Comparison of ENCODE assay signal across 8 cellular contexts in genomic region chr11:313787-314547, GRCh38. TPM values are rescaled to one million over a fixed set of nuclear protein-coding genes. Genes with fewer than 3 reads are reported as not detected.
A peak's percentile ranks its signal among the peaks of the same experiment; 100 is the strongest.
DNase-seq lines count a peak whose midpoint lies in the region; FAIRE-seq and TF ChIP-seq lines count a peak whose summit lies in the region.

Gene IFITM1, plus strand, starts transcription at chr11:314040. Its CDS starts 131 bp downstream, at chr11:314171.

- peak within 1 kb of the TSS; percentile 74 for H3K9ac ChIP-seq in keratinocyte (ENCODE audit: control insufficient read depth, extremely low read depth, insufficient read depth, low read length)

- H3K9me3 ChIP-seq in HEK293 (ENCODE audit: control insufficient read depth, insufficient read depth, low read depth, low read length) (no peaks in the 10 kb centered on the region), breast epithelium (no peaks in the 10 kb centered on the region), keratinocyte (ENCODE audit: control insufficient read depth, low read depth, low read length) (no peaks in the 10 kb centered on the region)

- no peak within 1 kb of the TSS; the same call in 1 of the 2 replicates for H3K4me3 ChIP-seq in HEK293 (ENCODE audit: low read depth, low read length)
- H3K4me3 ChIP-seq in breast epithelium, result peak within 1 kb of the TSS; percentile 52 to 88 (median 60)
- H3K4me3 ChIP-seq in keratinocyte (ENCODE audit: control insufficient read depth in 2 of 3, extremely low read depth in 1 of 3, insufficient read depth in 2 of 3, low read depth in 1 of 3, low read length in 3 of 3), result peak within 1 kb of the TSS; percentile 50 to 85 (median 73)

- no peaks in the 10 kb centered on the region for H3K36me3 ChIP-seq in HEK293 (ENCODE audit: control insufficient read depth in 2 of 2, insufficient read depth in 1 of 2, low read length in 2 of 2)
- H3K36me3 ChIP-seq in breast epithelium, result no peaks in the 10 kb centered on the region
- peaks cover 0 to 5% of the 10 kb centered on the region in 2 experiments for H3K36me3 ChIP-seq in keratinocyte (ENCODE audit: control insufficient read depth in 2 of 2, extremely low read depth in 1 of 2, insufficient read depth in 2 of 2, low read length in 2 of 2)

- POLR2A ChIA-PET in HEK293 (lab: Yijun Ruan, JAX), result no interaction called here

- dilution Hi-C loops in keratinocyte (cut with MboI; ENCODE audit: extremely low pct_ligation_motif_present, low sequenced_read_pairs), result no loop called here

- intact Hi-C loops in T-helper 1 cell treated with Interleukin-12 subunit alpha and Interleukin-12 subunit beta and Interleukin-4 antibody, amounts not matched to agents 30 ng/mL and 1 ng/mL, for 36 hours (cut with micrococcal nuclease), result loop anchor here (1.0 to 2.0 kb wide), 8 partner anchors 25 to 483 kb away; partner anchors contain the start of genes BET1L, PGGHG, RIC8A and SIGIRR
- intact Hi-C loops in breast epithelium (cut with DNase I; ENCODE audit: low total_unique reads), result no loop called here

- H3K27ac ChIP-seq in HEK293 (ENCODE audit: extremely low read depth, low read depth, low read length), result no peak within 1 kb of the TSS
- H3K27ac ChIP-seq in breast epithelium, result peak within 1 kb of the TSS; percentile 84 to 93
- peak within 1 kb of the TSS; percentile 74 for H3K27ac ChIP-seq in keratinocyte (ENCODE audit: control insufficient read depth, insufficient read depth, low read length)

- H3K4me1 ChIP-seq in HEK293 (ENCODE audit: control insufficient read depth, insufficient read depth, low read length) (no peaks in the 10 kb centered on the region), breast epithelium (peaks cover 9 to 20% of the 10 kb centered on the region in 2 donors), keratinocyte (ENCODE audit: control insufficient read depth, extremely low read depth, insufficient read depth, low read length) (peaks cover 46% of the 10 kb centered on the region)

- CTCF ChIA-PET in HEK293 (lab: Yijun Ruan, JAX), result no interaction called here

- H3K27me3 ChIP-seq in breast epithelium, result no peaks in the 10 kb centered on the region
- H3K27me3 ChIP-seq in keratinocyte (ENCODE audit: control insufficient read depth, extremely low read depth, insufficient read depth, low read length), result peaks cover 30% of the 10 kb centered on the region

- H4K20me1 ChIP-seq in keratinocyte (ENCODE audit: control insufficient read depth, extremely low read depth, insufficient read depth, low read length), result no peaks in the 10 kb centered on the region

- H3K4me2 ChIP-seq in keratinocyte (ENCODE audit: control insufficient read depth, extremely low read depth, insufficient read depth, low read depth, low read length), result peak within 1 kb of the TSS; percentile 85

- peak; percentile 97 for FAIRE-seq in G401.6 (lab: Jason Lieb, UNC)
- FAIRE-seq in keratinocyte (lab: Jason Lieb, UNC), result peak; percentile 83
- no peak for FAIRE-seq in frontal cortex (lab: Jason Lieb, UNC)

- H3K79me2 ChIP-seq in keratinocyte (ENCODE audit: control insufficient read depth, insufficient read depth, low read length), result peaks cover 14% of the 10 kb centered on the region

- no peaks in the 10 kb centered on the region for H3K9me1 ChIP-seq in keratinocyte (ENCODE audit: control insufficient read depth, extremely low read depth, insufficient read depth, low read length)

- TF ChIP-seq CTCF in HEK293 (tag by site-specific recombination; IDR thresholded peaks at IDR 0.05) (no peak), breast epithelium (IDR thresholded peaks at IDR 0.05) (no peak), keratinocyte (optimal IDR thresholded peaks at IDR 0.05 in 1 of 3, IDR thresholded peaks at IDR 0.05 in 1 of 3, conservative IDR thresholded peaks at IDR 0.05 in 1 of 3; ENCODE audit: extremely low read depth in 1 of 3, insufficient read depth in 2 of 3, low read length in 3 of 3) (no peak)

- DNase-seq in breast epithelium (ENCODE audit: low spot score in 2 of 2), result no peak
- DNase-seq in keratinocyte (ENCODE audit: low read depth, low spot score), result no peak
- peak; percentile 42 for DNase-seq in stimulated activated naive CD4-positive, alpha-beta T cell treated with Interleukin-2 at 50 U/mL for 16 hours (lab: John Stamatoyannopoulos, UW)
- DNase-seq in frontal cortex (ENCODE audit: low spot score in 2 of 2), result no peak
- DNase-seq in NCI-H526 (lab: John Stamatoyannopoulos, UW), result no peak

- no peak for TF ChIP-seq POLR2A in breast epithelium (IDR thresholded peaks at IDR 0.05)

- H2AFZ ChIP-seq in keratinocyte (ENCODE audit: control insufficient read depth, low read length), result peak within 1 kb of the TSS; percentile 58

TF ChIP-seq in HEK293, 187 proteins besides CTCF, POLR2A, EP300 and RAD21:
- TF ChIP-seq ZNF341 (tag by site-specific recombination; IDR thresholded peaks at IDR 0.05; ENCODE audit: low read depth), result peak; percentile 79
- no peak for TF ChIP-seq ZNF654 (tag by site-specific recombination; IDR thresholded peaks at IDR 0.05; ENCODE audit: low read depth)
- TF ChIP-seq PRDM1 (tag by site-specific recombination; IDR thresholded peaks at IDR 0.05), result peak; percentile 52; the same call in 1 of the 2 replicates
- no peak for TF ChIP-seq ZSCAN23 (tag by site-specific recombination; IDR thresholded peaks at IDR 0.05)
- no peak for TF ChIP-seq ZNF621 (tag by site-specific recombination; IDR thresholded peaks at IDR 0.05)
- no peak for TF ChIP-seq ZNF19 (tag by site-specific recombination; IDR thresholded peaks at IDR 0.05; ENCODE audit: low read depth)
- TF ChIP-seq PRDM6 (tag by site-specific recombination; IDR thresholded peaks at IDR 0.05), result 0 out of 2 replicates have a peak, but pooled peaks have one; percentile 45
- no peak for TF ChIP-seq YY1 (tag by site-specific recombination; IDR thresholded peaks at IDR 0.05)
- TF ChIP-seq GLIS2 (tag by site-specific recombination; IDR thresholded peaks at IDR 0.05), result peak; percentile 61
- TF ChIP-seq ATF2 (tag by site-specific recombination; IDR thresholded peaks at IDR 0.05; ENCODE audit: low read depth), result no peak
- TF ChIP-seq GLIS1 (tag by site-specific recombination; IDR thresholded peaks at IDR 0.05), result peak; percentile 36
- TF ChIP-seq ZNF354C (tag by site-specific recombination; IDR thresholded peaks at IDR 0.05; ENCODE audit: borderline replicate concordance, low read depth), result no peak
- TF ChIP-seq SCRT2 (tag by site-specific recombination; IDR thresholded peaks at IDR 0.05), result peak; percentile 40; the same call in 1 of the 2 replicates

RNA-seq across cellular contexts. Expression of gene IFITM1, which starts in this region (rescaled TPM):
- total RNA-seq in T-helper 1 cell treated with Interleukin-12 subunit alpha and Interleukin-12 subunit beta and Interleukin-4 antibody, amounts not matched to agents 30 ng/mL and 1 ng/mL, for 36 hours, result 661 and 691 TPM in 2 replicates
- total RNA-seq in breast epithelium (100 to 1,000 TPM; 129 to 321 (median 142) TPM), frontal cortex (6.9 TPM)
- polyA plus RNA-seq in keratinocyte, result 333 to 549 TPM (median 333 TPM) in 3 replicates
- polyA plus RNA-seq in keratinocyte (2011; ENCODE audit: low read depth), result 6.0 TPM
- 283 and 377 TPM in 2 replicates for polyA plus RNA-seq in keratinocyte (2011; cell fraction: cytosol; rRNA removed)
- 235 and 342 TPM in 2 replicates for polyA plus RNA-seq in keratinocyte (2011; cell fraction: nucleus; rRNA removed)
- polyA plus RNA-seq in keratinocyte (2012; ENCODE audit: low replicate concordance), result 25.1 and 252 TPM in 2 replicates
- polyA minus RNA-seq in keratinocyte, result 312 to 864 TPM (median 567 TPM) in 3 replicates
- 260 TPM for polyA minus RNA-seq in keratinocyte (2011; cell fraction: cytosol; rRNA and poly(A)+ RNA removed)
- polyA minus RNA-seq in keratinocyte (2011; cell fraction: nucleus; rRNA and poly(A)+ RNA removed), result 81.1 and 91.2 TPM in 2 replicates

Comparison
In these comparisons a context has a peak if more than half of its experiments do, and no peak if none do; other contexts are left out.
1. RNA of gene IFITM1 (total RNA-seq): 661 to 691 TPM in T-helper 1 cell treated with Interleukin-12 subunit alpha and Interleukin-12 subunit beta and Interleukin-4 antibody, amounts not matched to agents 30 ng/mL and 1 ng/mL, for 36 hours and 129 to 321 TPM in breast epithelium; 6.9 TPM in frontal cortex (single experiment); every median in the first group is over 10 times any median in the second.